8 cellular contexts compared by ENCODE assay signal in the genomic region with DNA sequence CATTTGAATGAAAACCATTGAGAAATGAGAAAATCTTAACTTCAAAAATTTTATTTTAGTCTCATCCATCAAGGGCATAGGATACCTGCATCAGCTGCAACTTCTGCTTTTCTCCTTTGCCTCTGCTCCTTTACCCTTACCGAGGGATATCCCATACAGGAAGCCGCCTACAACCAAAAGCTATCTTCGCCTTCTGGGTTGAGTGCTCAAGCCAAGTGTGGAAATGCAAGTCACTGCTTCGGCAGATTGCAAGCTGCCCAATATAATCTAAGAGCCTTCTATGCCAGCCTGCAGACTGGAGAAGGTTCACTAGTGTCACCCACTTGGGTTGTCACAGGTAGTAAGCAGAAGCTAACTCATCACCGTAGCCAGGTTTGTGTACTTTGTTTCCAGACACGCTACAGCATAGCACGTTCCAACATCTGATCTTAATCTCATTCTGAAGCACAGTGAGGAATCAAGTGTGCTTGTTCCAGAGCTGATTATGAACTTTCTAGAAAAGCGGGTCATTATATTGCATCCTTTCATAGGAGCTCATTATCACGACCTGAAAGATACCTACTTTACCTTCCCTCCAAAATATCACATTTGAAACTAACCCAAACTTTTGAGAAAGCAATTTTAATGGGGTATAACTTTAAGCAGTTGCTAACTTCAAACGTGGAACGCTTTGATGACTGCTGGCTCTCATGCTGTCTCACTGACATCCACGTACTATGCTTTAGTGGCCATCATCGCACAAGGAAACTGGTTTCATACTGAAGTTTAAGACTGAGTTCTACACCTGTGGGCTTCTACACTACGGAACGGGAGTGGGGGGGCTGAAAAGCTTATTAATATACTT. TPM values are rescaled to one million over a fixed set of nuclear protein-coding genes. Genes with fewer than 3 reads are reported as not detected.
DNase-seq lines count a peak whose midpoint lies in the region; ATAC-seq and TF ChIP-seq lines count a peak whose summit lies in the region.

No MANE protein-coding gene starts in this region.

- peak overlapping the region; percentile 1; the same call in 1 of the 2 replicates for H3K27ac ChIP-seq in WERI-Rb-1

- TF ChIP-seq CTCF in WERI-Rb-1 (IDR thresholded peaks at IDR 0.05; ENCODE audit: low read depth, low read length) = no peak
- TF ChIP-seq CTCF in fibroblast of pulmonary artery (IDR thresholded peaks at IDR 0.05; ENCODE audit: low read length, missing control alignments) = no peak

- peak overlapping the region; percentile 84 for H3K4me2 ChIP-seq in skeletal muscle satellite cell (ENCODE audit: low read length)

- peaks cover 10% of the 10 kb centered on the region for H3K27me3 Mint-ChIP-seq in activated naive CD4-positive, alpha-beta T cell treated with anti-CD3 and anti-CD28 coated beads, Interleukin-2, amount 10 ng/mL, durations not matched to agents 7 days and 5 days

- ATAC-seq in HG03460 (IDR thresholded peaks at IDR 0.05; ENCODE audit: unreplicated experiment) = no peak

- peaks cover 39% of the 10 kb centered on the region for H3K36me3 Mint-ChIP-seq in activated naive CD4-positive, alpha-beta T cell treated with anti-CD3 and anti-CD28 coated beads, Interleukin-2, amount 10 ng/mL, durations not matched to agents 7 days and 5 days

- peak overlapping the region; percentile 98 for H3K9ac ChIP-seq in skeletal muscle satellite cell (ENCODE audit: low read depth, low read length)

- H3K9me3 ChIP-seq in WERI-Rb-1 (ENCODE audit: severe bottlenecking) (no peaks in the 10 kb centered on the region), skeletal muscle satellite cell (replicated peaks; ENCODE audit: low read length) (no peaks in the 10 kb centered on the region)

- no peaks in the 10 kb centered on the region for H3K27me3 ChIP-seq in WERI-Rb-1 (ENCODE audit: insufficient read depth, low read depth, severe bottlenecking)
- no peaks in the 10 kb centered on the region for H3K27me3 ChIP-seq in skeletal muscle satellite cell (ENCODE audit: control insufficient read depth, insufficient read depth, low read length)

- H3K36me3 ChIP-seq in WERI-Rb-1 = peaks cover 54% of the 10 kb centered on the region
- H3K36me3 ChIP-seq in skeletal muscle satellite cell (ENCODE audit: insufficient read depth, low read length) = peaks cover 30% of the 10 kb centered on the region

- H3K27ac Mint-ChIP-seq in activated naive CD4-positive, alpha-beta T cell treated with anti-CD3 and anti-CD28 coated beads, Interleukin-2, amount 10 ng/mL, durations not matched to agents 7 days and 5 days = peak overlapping the region; percentile 84

- peaks cover 38% of the 10 kb centered on the region for H3K4me1 Mint-ChIP-seq in activated naive CD4-positive, alpha-beta T cell treated with anti-CD3 and anti-CD28 coated beads, Interleukin-2, amount 10 ng/mL, durations not matched to agents 7 days and 5 days

- no peak for DNase-seq in activated naive CD4-positive, alpha-beta T cell treated with anti-CD3 and anti-CD28 coated beads, Interleukin-2, amount 10 ng/mL, durations not matched to agents 7 days and 5 days
- no peak for DNase-seq in activated naive CD4-positive, alpha-beta T cell treated with anti-CD3 and anti-CD28 coated beads, Interleukin-2, amount 50 U/mL, for 16 hours
- no peak for DNase-seq in WERI-Rb-1
- DNase-seq in fibroblast of pulmonary artery (ENCODE audit: low read depth) = peak; percentile 56
- no peak for DNase-seq in NK-92 treated with Interleukin-12 subunit alpha and Interleukin-12 subunit beta, amount 100 ng/mL, for 24 hours (lab: John Stamatoyannopoulos, UW)
- no peak for DNase-seq in NCI-H446 treated with DMSO at 0.1 percent for 48 hours (lab: John Stamatoyannopoulos, UW)

- H3K4me3 ChIP-seq in WERI-Rb-1 (ENCODE audit: low read depth, low read length) = no peak overlapping the region
- peak overlapping the region; percentile 89 for H3K4me3 ChIP-seq in fibroblast of pulmonary artery (replicated peaks; ENCODE audit: low read depth, low read length)
- peak overlapping the region; percentile 81 for H3K4me3 ChIP-seq in skeletal muscle satellite cell (ENCODE audit: low read length)

- peaks cover 12% of the 10 kb centered on the region for H3K4me1 ChIP-seq in skeletal muscle satellite cell (ENCODE audit: control insufficient read depth, insufficient read depth, low read length)

- CTCF ChIA-PET in activated naive CD4-positive, alpha-beta T cell treated with anti-CD3 and anti-CD28 coated beads, Interleukin-2, amount 10 ng/mL, durations not matched to agents 7 days and 5 days (lab: Charles Lee) = interaction anchor here (0.8 to 1.9 kb wide), 4 partner anchors 12 to 72 kb away, joined by 3 to 6 read pairs (median 6); a partner anchor contains a TSS

- no peaks in the 10 kb centered on the region for H3K9me3 Mint-ChIP-seq in activated naive CD4-positive, alpha-beta T cell treated with anti-CD3 and anti-CD28 coated beads, Interleukin-2, amount 10 ng/mL, durations not matched to agents 7 days and 5 days

- H3K4me3 Mint-ChIP-seq in activated naive CD4-positive, alpha-beta T cell treated with anti-CD3 and anti-CD28 coated beads, Interleukin-2, amount 10 ng/mL, durations not matched to agents 7 days and 5 days = peak overlapping the region; percentile 94

RNA-seq across cellular contexts. Expression of a gene that starts 8.0 kb away (rescaled TPM):
- total RNA-seq in skeletal muscle satellite cell (2012; rRNA removed) = 10.9 and 12.9 TPM in 2 replicates

RNA-seq across cellular contexts. Expression of a gene that starts 11.6 kb away (rescaled TPM):
- 41.8 and 53.3 TPM in 2 replicates for total RNA-seq in skeletal muscle satellite cell (2012; rRNA removed)

RNA-seq across cellular contexts. Expression of a gene that starts 55.4 kb away (rescaled TPM):
- not detected in 2 replicates for total RNA-seq in skeletal muscle satellite cell (2012; rRNA removed)
